Comparison of ENCODE assay signal across 15 cellular contexts in genomic region chr9:109232449-109232848, GRCh38.
A peak's percentile ranks its signal among the peaks of the same experiment; 100 is the strongest.
DNase-seq lines count a peak whose midpoint lies in the region; ATAC-seq and TF ChIP-seq lines count a peak whose summit lies in the region.
"Had no signal": no experiment of that assay in that cellular context is flagged by ENCODE, and none has a peak within 500 bp of the region (broad histone marks: within the 10 kb centered on the region; RNA-seq: fewer than 3 reads in every experiment).

No MANE protein-coding gene starts in this region.

- no peak overlapping the region for H3K27ac ChIP-seq in OCI-LY3 (ENCODE audit: low read length)
- peak overlapping the region; percentile 56 for H3K27ac ChIP-seq in epithelial cell of prostate
- H3K27ac ChIP-seq in tibial artery = no peak overlapping the region
- H3K27ac ChIP-seq: BLaER1, KMS-11 had no signal

- intact Hi-C loops in tibial artery (cut with DNase I; ENCODE audit: low total_unique reads) = no loop called here

- H3K4me1 ChIP-seq in OCI-LY3 (ENCODE audit: low read length) (peaks cover 18% of the 10 kb centered on the region), tibial artery (no peaks in the 10 kb centered on the region)

- H4K20me1 ChIP-seq in OCI-LY3 (ENCODE audit: insufficient read depth, low read length) = no peaks in the 10 kb centered on the region
- H4K20me1 ChIP-seq: BLaER1 had no signal

- peak; percentile 83 for DNase-seq in EH (ENCODE audit: low read depth)
- DNase-seq in epithelial cell of prostate (ENCODE audit: low read depth, low spot score) = peak; percentile 55
- no peak for DNase-seq in omental fat pad (ENCODE audit: low spot score)
- no peak for DNase-seq in activated CD4-positive, CD25-positive, alpha-beta regulatory T cell (lab: John Stamatoyannopoulos, UW)
- DNase-seq in tibial artery = no peak
- DNase-seq: activated CD4-positive, CD25-positive, alpha-beta regulatory T cell treated with anti-CD3 and anti-CD28 coated beads, Interleukin-2, amount 50 U/mL, for 72 hours; activated T-cell treated with anti-CD3 and anti-CD28 coated beads, Interleukin-2, amount 50 U/mL, for 24 hours; amniotic stem cell; glutamatergic neuron; NCI-H1930 had no signal

- no peak overlapping the region for H2AFZ ChIP-seq in OCI-LY3 (ENCODE audit: low read depth, low read length)

- H3K4me3 ChIP-seq in OCI-LY3 (ENCODE audit: low read length) (no peak overlapping the region), tibial artery (no peak overlapping the region)
- H3K4me3 ChIP-seq: BLaER1 had no signal

- ATAC-seq in omental fat pad (ENCODE audit: low FRiP score) = peak; percentile 70
- ATAC-seq in HG03460 (IDR thresholded peaks at IDR 0.05; ENCODE audit: unreplicated experiment) = no peak
- no peak for ATAC-seq in GM19397 (IDR thresholded peaks at IDR 0.05; ENCODE audit: unreplicated experiment)

- H3K9me3 ChIP-seq in OCI-LY3 (ENCODE audit: insufficient read depth, low read length) = no peaks in the 10 kb centered on the region
- no peaks in the 10 kb centered on the region for H3K9me3 ChIP-seq in tibial artery
- H3K9me3 ChIP-seq: BLaER1 had no signal

- TF ChIP-seq CTCF in OCI-LY3 (IDR thresholded peaks at IDR 0.05; ENCODE audit: low read depth, low read length) (no peak), omental fat pad (IDR thresholded peaks at IDR 0.05) (no peak), tibial artery (IDR thresholded peaks at IDR 0.05) (no peak)

- H3K27me3 ChIP-seq in OCI-LY3 (ENCODE audit: low read depth, low read length) (peaks cover 19% of the 10 kb centered on the region), tibial artery (peaks cover 0 to 13% of the 10 kb centered on the region in 2 donors)
- H3K27me3 ChIP-seq: BLaER1 had no signal

- no peaks in the 10 kb centered on the region for H3K79me2 ChIP-seq in OCI-LY3 (ENCODE audit: low read length)

- peaks cover 4% of the 10 kb centered on the region for H3K36me3 ChIP-seq in OCI-LY3 (replicated peaks; ENCODE audit: low read depth, low read length)
- no peaks in the 10 kb centered on the region for H3K36me3 ChIP-seq in tibial artery
- H3K36me3 ChIP-seq: BLaER1 had no signal

- H3K4me2 ChIP-seq in OCI-LY3 (ENCODE audit: low read length) = peak overlapping the region; percentile 6; the same call in 1 of the 2 replicates
- H3K4me2 ChIP-seq: BLaER1, KMS-11 had no signal

- no peak overlapping the region for H3K9ac ChIP-seq in OCI-LY3 (ENCODE audit: low read length)
- H3K9ac ChIP-seq: BLaER1, KMS-11 had no signal

Comparison
In these comparisons a context has a peak if more than half of its experiments do, and no peak if none do; other contexts are left out.
1. DNase-seq: peak in EH (single experiment) and epithelial cell of prostate (single experiment); none in omental fat pad (single experiment), activated CD4-positive, CD25-positive, alpha-beta regulatory T cell (0 of 4) and tibial artery (0 of 2).